In the genomic region with DNA sequence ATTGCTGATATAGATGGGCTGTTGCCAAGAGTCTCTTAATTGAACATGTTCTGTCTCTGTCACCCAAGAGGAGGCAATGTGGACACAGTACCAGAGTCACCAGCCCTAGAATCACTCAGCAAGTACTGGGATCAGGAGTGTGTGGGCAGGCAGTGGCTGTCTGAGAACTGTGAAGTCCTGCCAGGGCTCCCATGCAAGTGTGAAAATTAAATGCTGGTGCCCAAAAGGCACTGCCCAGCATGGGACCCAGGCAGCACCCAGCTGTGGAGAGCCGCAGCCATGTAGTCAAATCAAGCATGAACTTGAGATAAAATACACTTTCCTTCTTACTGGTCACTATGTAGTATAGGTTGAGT, we compare ENCODE assay signal across 18 cellular contexts. TPM values are rescaled to one million over a fixed set of nuclear protein-coding genes. Genes with fewer than 3 reads are reported as not detected.
DNase-seq lines count a peak whose midpoint lies in the region; ATAC-seq and TF ChIP-seq lines count a peak whose summit lies in the region.
"Had no signal": no experiment of that assay in that cellular context is flagged by ENCODE, and none has a peak within 500 bp of the region (broad histone marks: within the 10 kb centered on the region; RNA-seq: fewer than 3 reads in every experiment).

No MANE protein-coding gene starts in this region.

- no peak for DNase-seq in Right ventricle myocardium inferior (ENCODE audit: missing footprints)
- no peak for DNase-seq in right atrium auricular region (ENCODE audit: low spot score)
- no peak for DNase-seq in WTC11 (ENCODE audit: low spot score)
- no peak for DNase-seq in left cardiac atrium
- DNase-seq in stimulated activated effector memory CD8-positive, alpha-beta T cell treated with anti-CD3 and anti-CD28 coated beads, Interleukin-12 subunit alpha, Interleukin-12 subunit beta, amount 100 ng/mL, for 72 hours (ENCODE audit: low spot score in 2 of 2): no peak
- no peak for DNase-seq in GM10248 (ENCODE audit: extremely low spot score)
- DNase-seq: CD8-positive, alpha-beta T cell; DMS53; GOT3; Karpas-422; NCI-H1436; NCI-H2171; NCI-H526; PC-3; RPMI8226 had no signal

- H3K9me3 ChIP-seq in right atrium auricular region: no peaks in the 10 kb centered on the region
- H3K9me3 ChIP-seq: A549 had no signal

- no peaks in the 10 kb centered on the region for H3K9me3 Mint-ChIP-seq in WTC11
- H3K9me3 Mint-ChIP-seq in stimulated activated effector memory CD8-positive, alpha-beta T cell treated with anti-CD3 and anti-CD28 coated beads, Interleukin-12 subunit alpha, Interleukin-12 subunit beta, amount 100 ng/mL, for 72 hours: no peaks in the 10 kb centered on the region
- H3K9me3 Mint-ChIP-seq in stimulated activated memory B cell treated with anti-CD40 and anti-IgM and Interleukin-4, amounts not matched to agents 10 μg/mL and 1 μg/mL and 100 μg/mL, for 72 hours: no peaks in the 10 kb centered on the region
- H3K9me3 Mint-ChIP-seq: CD8-positive, alpha-beta T cell had no signal

- CTCF ChIA-PET in WTC11 (lab: Charles Lee): interaction anchor here (0.6 kb wide), 1 partner anchor 340 kb away, joined by 4 read pairs; no protein-coding TSS in a partner anchor
- CTCF ChIA-PET in GM10248 (lab: Yijun Ruan, JAX): no interaction called here

- TF ChIP-seq CTCF in right atrium auricular region (IDR thresholded peaks at IDR 0.05): no peak
- TF ChIP-seq CTCF in WTC11 (IDR thresholded peaks at IDR 0.05): no peak
- TF ChIP-seq CTCF in GM10248 (IDR thresholded peaks at IDR 0.05; ENCODE audit: control extremely low read depth, extremely low read depth, low read depth, missing control alignments): no peak

- peaks cover 23% of the 10 kb centered on the region for H3K36me3 ChIP-seq in right atrium auricular region

- intact Hi-C loops in Right ventricle myocardium inferior (cut with DNase I) (no loop called here), left cardiac atrium (cut with DNase I) (no loop called here)

- H3K27ac Mint-ChIP-seq in WTC11: peak overlapping the region; percentile 65; the same call in 1 of the 2 replicates
- peak overlapping the region; percentile 72 for H3K27ac Mint-ChIP-seq in stimulated activated effector memory CD8-positive, alpha-beta T cell treated with anti-CD3 and anti-CD28 coated beads, Interleukin-12 subunit alpha, Interleukin-12 subunit beta, amount 100 ng/mL, for 72 hours
- no peak overlapping the region for H3K27ac Mint-ChIP-seq in stimulated activated memory B cell treated with anti-CD40 and anti-IgM and Interleukin-4, amounts not matched to agents 10 μg/mL and 1 μg/mL and 100 μg/mL, for 72 hours
- H3K27ac Mint-ChIP-seq: CD8-positive, alpha-beta T cell had no signal

- H3K36me3 Mint-ChIP-seq in WTC11: peaks cover 24% of the 10 kb centered on the region
- peaks cover 57% of the 10 kb centered on the region for H3K36me3 Mint-ChIP-seq in stimulated activated effector memory CD8-positive, alpha-beta T cell treated with anti-CD3 and anti-CD28 coated beads, Interleukin-12 subunit alpha, Interleukin-12 subunit beta, amount 100 ng/mL, for 72 hours
- H3K36me3 Mint-ChIP-seq in stimulated activated memory B cell treated with anti-CD40 and anti-IgM and Interleukin-4, amounts not matched to agents 10 μg/mL and 1 μg/mL and 100 μg/mL, for 72 hours: peaks cover 33% of the 10 kb centered on the region

- peaks cover 14% of the 10 kb centered on the region; the same call in 1 of the 2 replicates for H3K4me1 Mint-ChIP-seq in WTC11
- peaks cover 38% of the 10 kb centered on the region for H3K4me1 Mint-ChIP-seq in stimulated activated effector memory CD8-positive, alpha-beta T cell treated with anti-CD3 and anti-CD28 coated beads, Interleukin-12 subunit alpha, Interleukin-12 subunit beta, amount 100 ng/mL, for 72 hours
- H3K4me1 Mint-ChIP-seq in stimulated activated memory B cell treated with anti-CD40 and anti-IgM and Interleukin-4, amounts not matched to agents 10 μg/mL and 1 μg/mL and 100 μg/mL, for 72 hours: peaks cover 20% of the 10 kb centered on the region

- H3K4me3 ChIP-seq in right atrium auricular region: no peak overlapping the region
- H3K4me3 ChIP-seq: A549 had no signal

- no peak overlapping the region for H3K4me3 Mint-ChIP-seq in WTC11
- no peak overlapping the region for H3K4me3 Mint-ChIP-seq in stimulated activated effector memory CD8-positive, alpha-beta T cell treated with anti-CD3 and anti-CD28 coated beads, Interleukin-12 subunit alpha, Interleukin-12 subunit beta, amount 100 ng/mL, for 72 hours
- H3K4me3 Mint-ChIP-seq in stimulated activated memory B cell treated with anti-CD40 and anti-IgM and Interleukin-4, amounts not matched to agents 10 μg/mL and 1 μg/mL and 100 μg/mL, for 72 hours: no peak overlapping the region
- H3K4me3 Mint-ChIP-seq: CD8-positive, alpha-beta T cell had no signal

- ATAC-seq in Right ventricle myocardium inferior (peak; percentile 43), WTC11 (no peak), left cardiac atrium (peak; percentile 9 to 26), HG02885 (IDR thresholded peaks at IDR 0.05; ENCODE audit: poor library complexity, unreplicated experiment) (no peak)
- ATAC-seq in stimulated activated effector memory CD8-positive, alpha-beta T cell treated with anti-CD3 and anti-CD28 coated beads, Interleukin-12 subunit alpha, Interleukin-12 subunit beta, amount 100 ng/mL, for 72 hours: peak; percentile 70
- no peak for ATAC-seq in stimulated activated memory B cell treated with anti-CD40 and anti-IgM and Interleukin-4, amounts not matched to agents 10 μg/mL and 1 μg/mL and 100 μg/mL, for 72 hours
- ATAC-seq: A549; CD8-positive, alpha-beta T cell; PC-3 had no signal

- no peaks in the 10 kb centered on the region for H3K27me3 ChIP-seq in right atrium auricular region

- peaks cover 0 to 32% of the 10 kb centered on the region in 2 donors for H3K4me1 ChIP-seq in right atrium auricular region
- H3K4me1 ChIP-seq: A549 had no signal

- no peaks in the 10 kb centered on the region for H3K27me3 Mint-ChIP-seq in WTC11 (ENCODE audit: low read depth)
- no peaks in the 10 kb centered on the region for H3K27me3 Mint-ChIP-seq in stimulated activated memory B cell treated with anti-CD40 and anti-IgM and Interleukin-4, amounts not matched to agents 10 μg/mL and 1 μg/mL and 100 μg/mL, for 72 hours

- POLR2A ChIA-PET in WTC11 (lab: Charles Lee): no interaction called here
- POLR2A ChIA-PET in GM10248 (lab: Yijun Ruan, JAX): no interaction called here

- H3K27ac ChIP-seq in right atrium auricular region: peak overlapping the region in 1 of 2 donors; percentile 35
- H3K27ac ChIP-seq: A549 had no signal

TF ChIP-seq in WTC11, 78 proteins besides CTCF, POLR2A, EP300 and RAD21:
- TF ChIP-seq GABPB1 (CRISPR knock-in tag; IDR thresholded peaks at IDR 0.05): no peak
- TF ChIP-seq MYBL2 (CRISPR knock-in tag; IDR thresholded peaks at IDR 0.05): no peak
- TF ChIP-seq SOX15 (CRISPR knock-in tag; IDR thresholded peaks at IDR 0.05): no peak
- no peak for TF ChIP-seq ATF2 (CRISPR knock-in tag; IDR thresholded peaks at IDR 0.05; ENCODE audit: borderline replicate concordance, low read depth)
- no peak for TF ChIP-seq E2F4 (CRISPR knock-in tag; IDR thresholded peaks at IDR 0.05; ENCODE audit: borderline replicate concordance, low read depth)
- TF ChIP-seq RELA (CRISPR knock-in tag; IDR thresholded peaks at IDR 0.05; ENCODE audit: borderline replicate concordance): no peak
- no peak for TF ChIP-seq HMGXB4 (CRISPR knock-in tag; IDR thresholded peaks at IDR 0.05)
- TF ChIP-seq CBFB (CRISPR knock-in tag; IDR thresholded peaks at IDR 0.05; ENCODE audit: low read depth): no peak
- no peak for TF ChIP-seq ZNF121 (CRISPR knock-in tag; IDR thresholded peaks at IDR 0.05)

RNA-seq across cellular contexts. Expression of gene HIRA, which starts 19.9 kb away (rescaled TPM):
- total RNA-seq in Right ventricle myocardium inferior: 17.4 TPM
- 10 to 100 TPM in 1 of 2 donors, 1 to 10 TPM in 1; 9.8 to 15.7 TPM for total RNA-seq in right atrium auricular region
- 42.1 to 51.0 TPM (median 44.2 TPM) in 3 replicates for total RNA-seq in WTC11 (2021)
- total RNA-seq in left cardiac atrium: 10 to 100 TPM; 15.3 to 22.1 TPM

RNA-seq across cellular contexts. Expression of gene MRPL40, which starts 20.7 kb away (rescaled TPM):
- total RNA-seq in Right ventricle myocardium inferior (60.4 TPM), right atrium auricular region (10 to 100 TPM; 31.9 to 40.9 TPM), WTC11 (2021) (15.7 to 19.2 TPM (median 18.2 TPM) in 3 replicates), left cardiac atrium (10 to 100 TPM; 30.2 to 32.2 TPM)

RNA-seq across cellular contexts. Expression of gene C22orf39, which starts 35.8 kb away (rescaled TPM):
- total RNA-seq in Right ventricle myocardium inferior (63.3 TPM), right atrium auricular region (10 to 100 TPM; 61.0 to 68.7 TPM), WTC11 (2021) (26.5 to 34.4 TPM (median 32.8 TPM) in 3 replicates), left cardiac atrium (10 to 100 TPM; 38.3 to 48.0 TPM)

Comparison
In these comparisons a context has a peak if more than half of its experiments do, and no peak if none do; other contexts are left out.
1. ATAC-seq: peak in Right ventricle myocardium inferior (single experiment), left cardiac atrium (2 of 2) and stimulated activated effector memory CD8-positive, alpha-beta T cell treated with anti-CD3 and anti-CD28 coated beads, Interleukin-12 subunit alpha, Interleukin-12 subunit beta, amount 100 ng/mL, for 72 hours (single experiment); none in WTC11 (single experiment), stimulated activated memory B cell treated with anti-CD40 and anti-IgM and Interleukin-4, amounts not matched to agents 10 μg/mL and 1 μg/mL and 100 μg/mL, for 72 hours (single experiment) and HG02885 (single experiment).